Comparison of ENCODE assay signal across 24 cellular contexts in the genomic region with DNA sequence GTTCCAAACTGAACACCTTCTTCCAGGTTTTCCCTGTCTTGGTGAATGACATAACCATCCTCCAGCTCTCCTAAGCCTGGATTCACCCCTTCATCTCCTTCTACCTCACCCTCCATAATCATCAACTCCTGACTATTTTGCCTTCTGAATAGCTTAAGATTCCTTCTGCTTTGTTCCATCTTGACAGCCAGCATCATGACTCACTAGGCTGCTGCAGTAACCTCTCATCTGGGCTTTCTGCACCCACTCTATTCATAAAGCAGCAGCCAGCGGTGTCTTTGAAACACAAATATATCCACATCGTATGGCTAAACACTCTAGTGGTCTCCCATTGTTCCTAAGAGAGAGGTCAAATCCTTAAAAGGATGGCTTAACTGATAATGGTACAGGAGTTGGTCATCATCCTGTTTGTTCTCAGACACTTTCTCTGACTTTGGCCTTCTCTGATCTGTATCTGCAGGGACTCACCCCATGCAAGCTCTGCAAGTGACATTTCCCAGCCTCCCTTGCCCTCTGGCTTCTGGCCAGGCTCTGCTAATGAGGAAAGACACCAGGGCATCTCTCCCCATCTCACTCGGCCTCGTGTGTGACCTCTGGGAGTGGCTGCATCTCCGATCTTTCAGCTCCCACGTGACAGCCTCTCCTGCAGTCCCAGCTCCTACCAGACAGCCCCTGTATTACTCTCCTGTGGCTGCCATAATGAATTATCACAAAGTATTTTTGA. TPM values are rescaled to one million over a fixed set of nuclear protein-coding genes. Genes with fewer than 3 reads are reported as not detected.
A peak's percentile ranks its signal among the peaks of the same experiment; 100 is the strongest.
DNase-seq lines count a peak whose midpoint lies in the region; FAIRE-seq and TF ChIP-seq lines count a peak whose summit lies in the region.
"Had no signal": no experiment of that assay in that cellular context is flagged by ENCODE, and none has a peak within 500 bp of the region (broad histone marks: within the 10 kb centered on the region; RNA-seq: fewer than 3 reads in every experiment).

No MANE protein-coding gene starts in this region.

- no peak overlapping the region for H4K5ac ChIP-seq in H9 (ENCODE audit: insufficient read length, low read depth, low read length)

- no peaks in the 10 kb centered on the region; a peak in 1 of 7 replicates for H3K36me3 Mint-ChIP-seq in H9 (ENCODE audit: insufficient read depth in 1 of 3, low read depth in 3 of 3)
- H3K36me3 Mint-ChIP-seq: brain had no signal

- H3K27ac ChIP-seq in small intestine (ENCODE audit: low read depth in 1 of 2, low read length in 1 of 2) (no peak overlapping the region), H9 (ENCODE audit: insufficient read length, low read depth, low read length) (no peak overlapping the region)
- H3K27ac ChIP-seq: 22Rv1, C4-2B, gastrocnemius medialis, PC-9, spleen, stomach had no signal

- no peaks in the 10 kb centered on the region for H3K23me2 ChIP-seq in H9 (ENCODE audit: insufficient read length, low read depth, low read length, poor library complexity, severe bottlenecking)

- no peaks in the 10 kb centered on the region for H3K79me2 ChIP-seq in H9 (ENCODE audit: insufficient read depth, low read length)

- no peak overlapping the region for H4K91ac ChIP-seq in H9 (ENCODE audit: insufficient read length, low read depth, low read length)

- peak; percentile 8 for DNase-seq in NCI-H748 (lab: John Stamatoyannopoulos, UW; ENCODE audit: unreplicated experiment)
- DNase-seq in NCI-H748 treated with DMSO at 0.1 percent for 48 hours (lab: John Stamatoyannopoulos, UW) = no peak
- peak; percentile 59 for DNase-seq in astrocyte of the hippocampus (ENCODE audit: low read depth, low spot score)
- DNase-seq in islet precursor cell = peak; percentile 85
- peak; percentile 9 for DNase-seq in small intestine
- no peak for DNase-seq in NCI-H1436 treated with DMSO at 0.1 percent for 48 hours (lab: John Stamatoyannopoulos, UW)
- no peak for DNase-seq in H9
- DNase-seq in MV-4-11 (lab: John Stamatoyannopoulos, UW) = no peak
- DNase-seq: activated CD8-positive, alpha-beta memory T cell treated with anti-CD3 and anti-CD28 coated beads for 24 hours; activated gamma-delta T cell treated with Interleukin-2 at 50 U/mL for 16 hours; DND-41; effector CD4-positive, alpha-beta T cell; gastrocnemius medialis; Kasumi-1; mammary epithelial cell; NCI-H146; NCI-H510A; PC-9; spleen; stomach; SW 1271 had no signal

- no peak overlapping the region for H3K4me3 ChIP-seq in small intestine (ENCODE audit: low read depth in 1 of 2, low read length in 2 of 2)
- H3K4me3 ChIP-seq: gastrocnemius medialis, PC-9, spleen, stomach had no signal

- no peaks in the 10 kb centered on the region for H4K20me1 ChIP-seq in H9 (ENCODE audit: control insufficient read depth, insufficient read depth, insufficient read length)

- no peaks in the 10 kb centered on the region for H3K4me1 ChIP-seq in small intestine (ENCODE audit: control insufficient read depth in 2 of 2, insufficient read depth in 1 of 2, low read depth in 1 of 2, low read length in 1 of 2)
- no peaks in the 10 kb centered on the region for H3K4me1 ChIP-seq in H9 (ENCODE audit: insufficient read depth, low read length)
- H3K4me1 ChIP-seq: gastrocnemius medialis, stomach had no signal

- H3K27me3 Mint-ChIP-seq in H9 (ENCODE audit: low read depth) = peaks cover 4% of the 10 kb centered on the region
- H3K27me3 Mint-ChIP-seq: brain had no signal

- no peak overlapping the region; a peak in 1 of 7 replicates for H3K27ac Mint-ChIP-seq in H9

- H3K4me2 ChIP-seq in H9 (ENCODE audit: insufficient read depth, insufficient read length, low read length) = no peak overlapping the region
- H3K4me2 ChIP-seq: PC-9 had no signal

- no peaks in the 10 kb centered on the region for H3K36me3 ChIP-seq in small intestine (ENCODE audit: control insufficient read depth in 2 of 2, insufficient read depth in 2 of 2, low read length in 2 of 2)
- H3K36me3 ChIP-seq: gastrocnemius medialis, spleen, stomach had no signal

- peaks cover 7 to 9% of the 10 kb centered on the region in 2 experiments for H3K4me1 Mint-ChIP-seq in H9

- no peak overlapping the region for H3K14ac ChIP-seq in H9 (ENCODE audit: insufficient read depth, low read length)

- H2BK20ac ChIP-seq in H9 (ENCODE audit: low read depth, low read length, poor library complexity, severe bottlenecking) = no peak overlapping the region

- H3K18ac ChIP-seq in H9 (ENCODE audit: insufficient read length, low read depth, low read length) = no peak overlapping the region

- H2BK12ac ChIP-seq in H9 (ENCODE audit: insufficient read length, low read depth, low read length) = no peak overlapping the region

- H2BK15ac ChIP-seq in H9 (ENCODE audit: low read depth, low read length) = no peak overlapping the region

- H2AK5ac ChIP-seq in H9 (ENCODE audit: insufficient read length, low read length) = no peak overlapping the region

- no peak for TF ChIP-seq CTCF in H9 (conservative IDR thresholded peaks at IDR 0.05)

- H3K79me1 ChIP-seq in H9 (ENCODE audit: insufficient read depth, low read depth, low read length, poor library complexity, severe bottlenecking) = no peaks in the 10 kb centered on the region

- H2AFZ ChIP-seq in H9 (ENCODE audit: low read length) = no peak overlapping the region
- H2AFZ ChIP-seq: PC-9 had no signal

- FAIRE-seq in small intestine (lab: Jason Lieb, UNC) = no peak

- no peak overlapping the region for H3K9ac ChIP-seq in H9 (ENCODE audit: extremely low read depth, insufficient read length, low read length)

- no peak overlapping the region for H4K8ac ChIP-seq in H9 (replicated peaks; ENCODE audit: insufficient read length, low read depth, low read length)

- no peak overlapping the region for H3K4ac ChIP-seq in H9 (ENCODE audit: low read depth, low read length)

- no peak overlapping the region for H3K56ac ChIP-seq in H9 (ENCODE audit: insufficient read length, low read depth, low read length)

- H3K9me3 ChIP-seq in small intestine (ENCODE audit: control insufficient read depth, low read depth) (no peaks in the 10 kb centered on the region), H9 (ENCODE audit: control insufficient read depth, low read depth, low read length) (no peaks in the 10 kb centered on the region)
- H3K9me3 ChIP-seq: gastrocnemius medialis, spleen, stomach had no signal

- H3K9me3 Mint-ChIP-seq in H9 = no peaks in the 10 kb centered on the region; a peak in 1 of 5 replicates
- H3K9me3 Mint-ChIP-seq: brain had no signal

- no peak overlapping the region for H3K23ac ChIP-seq in H9 (ENCODE audit: insufficient read length, low read depth, low read length)

- 44 to 55% (median 47%) methylated on average over 6 of the region's 6 CpGs for WGBS in small intestine, 3 donors
- no CpG with 5 or more reads among the region's 6 CpGs for WGBS in H9 (ENCODE audit: extremely low coverage, insufficient read length, low lambda C conversion rate)

- H3K27me3 ChIP-seq in small intestine (ENCODE audit: control insufficient read depth in 2 of 2, insufficient read depth in 2 of 2, low read length in 2 of 2) = no peaks in the 10 kb centered on the region
- no peaks in the 10 kb centered on the region for H3K27me3 ChIP-seq in H9 (ENCODE audit: insufficient read depth, low read length)
- H3K27me3 ChIP-seq: gastrocnemius medialis, spleen, stomach had no signal

- no peak overlapping the region for H3T11ph ChIP-seq in H9 (ENCODE audit: low read length)

- no peak overlapping the region; a peak in 1 of 5 replicates for H3K4me3 Mint-ChIP-seq in H9
- H3K4me3 Mint-ChIP-seq: brain had no signal

- no peak overlapping the region for H2BK5ac ChIP-seq in H9 (ENCODE audit: insufficient read length, low read length)

- no peak overlapping the region for H2BK120ac ChIP-seq in H9 (ENCODE audit: low read depth, low read length, poor library complexity, severe bottlenecking)

RNA-seq across cellular contexts. Expression of gene GRK7, which starts 6.1 kb away (rescaled TPM):
- polyA plus RNA-seq in small intestine = not detected
- not detected in 2 replicates for total RNA-seq in H9 (2021)
- total RNA-seq: PC-9 had no signal
- polyA plus RNA-seq: mammary epithelial cell had no signal

RNA-seq across cellular contexts. Expression of gene RNF7, which starts 31.2 kb away (rescaled TPM):
- polyA plus RNA-seq in small intestine = 100 to 1,000 TPM; 120 to 260 (median 208) TPM
- total RNA-seq in H9 (2021) = 125 and 126 TPM in 2 replicates

Comparison
In these comparisons a context has a peak if more than half of its experiments do, and no peak if none do; other contexts are left out.
1. DNase-seq: peak in NCI-H748 (single experiment), astrocyte of the hippocampus (single experiment), islet precursor cell (single experiment) and small intestine (single experiment); none in NCI-H748 treated with DMSO at 0.1 percent for 48 hours (single experiment), NCI-H1436 treated with DMSO at 0.1 percent for 48 hours (single experiment), H9 (single experiment) and MV-4-11 (single experiment).